Comparison of ENCODE assay signal across 21 cellular contexts in genomic region chr10:70142555-70142954, GRCh38.
"Had no signal": no experiment of that assay in that cellular context is flagged by ENCODE, and none has a peak within 500 bp of the region (broad histone marks: within the 10 kb centered on the region; RNA-seq: fewer than 3 reads in every experiment).

No MANE protein-coding gene starts in this region.

- H3K27me3 ChIP-seq: SJCRH30 had no signal

- ATAC-seq: K562, Panc1, Right ventricle myocardium inferior, SK-N-SH treated with all-trans-retinoic acid at 6 μM for 48 hours had no signal

- H3K27ac ChIP-seq: HL-60, KMS-11, SJCRH30 had no signal

- H3K9me3 ChIP-seq: SJCRH30 had no signal

- H3K27me3 Mint-ChIP-seq: IgD-negative memory B cell had no signal

- H3K9me3 Mint-ChIP-seq: IgD-negative memory B cell had no signal

- DNase-seq: Kasumi-1, MM.1S, NCI-H1092 treated with DMSO at 0.1 percent for 48 hours, NCI-H1436, NCI-H187, NCI-H2029, NCI-H2081 treated with DMSO at 0.1 percent for 48 hours, NCI-H2171 treated with DMSO at 0.1 percent for 48 hours, NCI-H2227 treated with DMSO at 0.1 percent for 48 hours, NCI-H524, NCI-H526 treated with DMSO at 0.1 percent for 48 hours, NCI-H774, SHP77 treated with DMSO at 0.1 percent for 48 hours, SJCRH30 had no signal

- H3K4me3 ChIP-seq: K562, SJCRH30 had no signal

- H3K36me3 ChIP-seq: SJCRH30 had no signal
